Comparison of ENCODE assay signal across 18 cellular contexts in the genomic region with DNA sequence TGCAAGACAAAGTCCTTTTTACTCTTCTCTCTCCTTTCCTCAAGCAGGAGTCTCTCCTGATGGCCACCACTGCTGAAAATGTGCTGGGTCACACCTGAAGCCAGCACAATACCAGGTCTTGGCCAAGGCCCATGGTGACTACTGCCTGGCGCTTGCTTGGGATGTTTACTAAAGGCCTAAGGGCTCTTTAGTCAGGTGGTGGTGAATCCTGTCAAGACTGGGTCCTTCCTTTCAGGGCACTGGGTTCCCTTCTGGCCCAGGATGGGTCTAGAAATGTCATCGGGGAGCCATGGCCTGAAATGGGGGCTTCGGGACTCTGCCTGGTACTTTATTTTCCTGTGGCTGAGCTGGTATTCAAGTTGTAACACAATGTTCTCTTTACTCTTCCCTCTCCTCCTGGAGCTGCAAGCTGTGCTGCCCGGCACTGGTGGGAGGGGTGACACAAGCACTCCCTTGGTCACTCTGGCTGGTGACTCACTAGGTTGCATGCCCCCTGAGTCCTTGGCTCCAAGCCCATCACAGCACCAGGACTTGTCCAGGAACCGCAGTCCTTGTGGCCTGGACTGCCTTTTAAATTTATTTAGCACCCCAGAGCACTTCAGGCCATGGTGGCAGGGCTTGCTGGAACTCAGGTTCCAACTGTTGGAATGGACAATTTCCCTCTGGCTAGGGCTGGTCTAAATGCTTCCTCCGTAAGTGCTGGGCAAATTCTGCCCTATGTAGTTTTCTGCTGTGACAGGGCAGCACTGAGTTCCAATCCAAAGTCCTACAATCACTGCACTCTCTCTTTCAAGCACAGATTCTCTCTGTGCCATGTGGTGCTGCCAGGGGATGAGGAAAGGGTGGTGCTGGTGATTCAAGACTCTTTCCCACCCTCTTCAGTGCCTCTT. TPM values are rescaled to one million over a fixed set of nuclear protein-coding genes. Genes with fewer than 3 reads are reported as not detected.
DNase-seq lines count a peak whose midpoint lies in the region; ATAC-seq and TF ChIP-seq lines count a peak whose summit lies in the region.
"Had no signal": no experiment of that assay in that cellular context is flagged by ENCODE, and none has a peak within 500 bp of the region (broad histone marks: within the 10 kb centered on the region; RNA-seq: fewer than 3 reads in every experiment).

No MANE protein-coding gene starts in this region.

- CTCF ChIA-PET in Caco-2 (lab: Charles Lee): no interaction called here

- H3K27me3 ChIP-seq in Caco-2 (replicated peaks; ENCODE audit: control insufficient read depth, insufficient read depth, low read length): no peaks in the 10 kb centered on the region

- no peaks in the 10 kb centered on the region for H3K4me1 ChIP-seq in Caco-2

- H3K4me1 Mint-ChIP-seq in Caco-2 (ENCODE audit: low read depth, unreplicated experiment): peaks cover 6% of the 10 kb centered on the region
- H3K4me1 Mint-ChIP-seq: activated naive CD4-positive, alpha-beta T cell treated with anti-CD3 and anti-CD28 coated beads, Interleukin-2, amount 10 ng/mL, durations not matched to agents 7 days and 5 days; H9 had no signal

- DNase-seq in NCI-H2196 (lab: John Stamatoyannopoulos, UW; ENCODE audit: unreplicated experiment): peak; percentile 13
- no peak for DNase-seq in NCI-H2196 treated with DMSO at 0.1 percent for 48 hours (lab: John Stamatoyannopoulos, UW; ENCODE audit: unreplicated experiment)
- peak; percentile 27 for DNase-seq in brain pericyte (ENCODE audit: low read depth, low spot score)
- DNase-seq in kidney tubule cell (ENCODE audit: low spot score): peak; percentile 84
- no peak for DNase-seq in NCI-H2171 (lab: John Stamatoyannopoulos, UW)
- no peak for DNase-seq in Caco-2
- no peak for DNase-seq in NCI-H187 treated with DMSO at 0.1 percent for 48 hours (lab: John Stamatoyannopoulos, UW)
- DNase-seq: 8988T; activated CD4-positive, alpha-beta T cell treated with anti-CD3 and anti-CD28 coated beads for 48 hours; activated naive CD4-positive, alpha-beta T cell treated with anti-CD3 and anti-CD28 coated beads, Interleukin-2, amount 10 ng/mL, durations not matched to agents 7 days and 5 days; effector CD4-positive, alpha-beta T cell; GDM1; H9; naive thymus-derived CD8-positive, alpha-beta T cell; NCI-H524 had no signal

- no peaks in the 10 kb centered on the region for H3K27me3 Mint-ChIP-seq in Caco-2 (ENCODE audit: insufficient read depth, unreplicated experiment)
- H3K27me3 Mint-ChIP-seq: activated naive CD4-positive, alpha-beta T cell treated with anti-CD3 and anti-CD28 coated beads, Interleukin-2, amount 10 ng/mL, durations not matched to agents 7 days and 5 days; naive thymus-derived CD8-positive, alpha-beta T cell had no signal

- H3K4me3 Mint-ChIP-seq in Caco-2 (ENCODE audit: unreplicated experiment): no peak overlapping the region
- H3K4me3 Mint-ChIP-seq: activated naive CD4-positive, alpha-beta T cell treated with anti-CD3 and anti-CD28 coated beads, Interleukin-2, amount 10 ng/mL, durations not matched to agents 7 days and 5 days; H9; naive thymus-derived CD8-positive, alpha-beta T cell had no signal

- no peaks in the 10 kb centered on the region for H3K9me3 ChIP-seq in Caco-2

- no TSS peak for BruUV-seq in Caco-2 (replicated peaks; lab: Mats Ljungman, UMichigan)

- H3K36me3 ChIP-seq in Caco-2 (ENCODE audit: control insufficient read depth, insufficient read depth, low read length): no peaks in the 10 kb centered on the region

- intact Hi-C loops in Caco-2 (cut with micrococcal nuclease; ENCODE audit: unreplicated experiment): no loop called here

- POLR2A ChIA-PET in Caco-2 (lab: Charles Lee): no interaction called here

- no peak for TF ChIP-seq CTCF in Caco-2 (IDR thresholded peaks at IDR 0.05; ENCODE audit: insufficient read depth in 1 of 2, low read depth in 1 of 2, low read length in 1 of 2, severe bottlenecking in 1 of 2, unreplicated experiment in 1 of 2)

- no peak overlapping the region for H3K27ac Mint-ChIP-seq in Caco-2 (ENCODE audit: unreplicated experiment)
- H3K27ac Mint-ChIP-seq: activated naive CD4-positive, alpha-beta T cell treated with anti-CD3 and anti-CD28 coated beads, Interleukin-2, amount 10 ng/mL, durations not matched to agents 7 days and 5 days had no signal

- ATAC-seq in GM19463 (IDR thresholded peaks at IDR 0.05; ENCODE audit: unreplicated experiment): no peak
- ATAC-seq: naive thymus-derived CD8-positive, alpha-beta T cell had no signal

- no peaks in the 10 kb centered on the region for H3K36me3 Mint-ChIP-seq in Caco-2 (ENCODE audit: insufficient read depth, unreplicated experiment)

- no peak overlapping the region for H3K4me3 ChIP-seq in Caco-2 (ENCODE audit: low read depth, low read length)
- H3K4me3 ChIP-seq: SK-N-MC, smooth muscle cell had no signal

- no peaks in the 10 kb centered on the region for H3K9me3 Mint-ChIP-seq in Caco-2 (ENCODE audit: unreplicated experiment)
- H3K9me3 Mint-ChIP-seq: activated naive CD4-positive, alpha-beta T cell treated with anti-CD3 and anti-CD28 coated beads, Interleukin-2, amount 10 ng/mL, durations not matched to agents 7 days and 5 days had no signal

RNA-seq across cellular contexts. Expression of a gene that starts 11.3 kb away (rescaled TPM):
- total RNA-seq in Caco-2 (2022): not detected in 2 replicates
- total RNA-seq: H9; naive thymus-derived CD8-positive, alpha-beta T cell; smooth muscle cell had no signal

RNA-seq across cellular contexts. Expression of a gene that starts 52.1 kb away (rescaled TPM):
- total RNA-seq in Caco-2 (2022): 28.7 and 29.7 TPM in 2 replicates

Comparison
In these comparisons a context has a peak if more than half of its experiments do, and no peak if none do; other contexts are left out.
1. DNase-seq: peak in NCI-H2196 (single experiment), brain pericyte (single experiment) and kidney tubule cell (single experiment); none in NCI-H2196 treated with DMSO at 0.1 percent for 48 hours (single experiment), NCI-H2171 (single experiment), Caco-2 (0 of 2) and NCI-H187 treated with DMSO at 0.1 percent for 48 hours (single experiment).